Comparison of ENCODE assay signal across 11 cellular contexts in genomic region chr1:1550591-1551432, GRCh38. TPM values are rescaled to one million over a fixed set of nuclear protein-coding genes. Genes with fewer than 3 reads are reported as not detected.
DNase-seq lines count a peak whose midpoint lies in the region; ATAC-seq and TF ChIP-seq lines count a peak whose summit lies in the region.
"Had no signal": no experiment of that assay in that cellular context is flagged by ENCODE, and none has a peak within 500 bp of the region (broad histone marks: within the 10 kb centered on the region; RNA-seq: fewer than 3 reads in every experiment).

No MANE protein-coding gene starts in this region.

- peaks cover 21% of the 10 kb centered on the region for H3K4me1 Mint-ChIP-seq in osteocyte (ENCODE audit: unreplicated experiment)
- no peaks in the 10 kb centered on the region for H3K4me1 Mint-ChIP-seq in activated naive CD4-positive, alpha-beta T cell treated with anti-CD3 and anti-CD28 coated beads for 36 hours (ENCODE audit: low read depth)

- H3K27me3 Mint-ChIP-seq in osteocyte (ENCODE audit: unreplicated experiment): no peaks in the 10 kb centered on the region
- H3K27me3 Mint-ChIP-seq in activated naive CD4-positive, alpha-beta T cell treated with anti-CD3 and anti-CD28 coated beads for 36 hours (ENCODE audit: low read depth): no peaks in the 10 kb centered on the region
- H3K27me3 Mint-ChIP-seq: memory B cell had no signal

- no TSS peak for BruUV-seq in OCI-LY7 (replicated peaks; lab: Mats Ljungman, UMichigan)

- no peaks in the 10 kb centered on the region for H3K9me3 ChIP-seq in OCI-LY7 (ENCODE audit: low read length)

- H3K4me2 ChIP-seq in OCI-LY7 (ENCODE audit: low read length): no peak overlapping the region

- no peaks in the 10 kb centered on the region for H3K36me3 Mint-ChIP-seq in osteocyte (ENCODE audit: unreplicated experiment)
- no peaks in the 10 kb centered on the region for H3K36me3 Mint-ChIP-seq in activated naive CD4-positive, alpha-beta T cell treated with anti-CD3 and anti-CD28 coated beads for 36 hours (ENCODE audit: low read depth)
- H3K36me3 Mint-ChIP-seq: memory B cell had no signal

- H3K36me3 ChIP-seq in OCI-LY7 (ENCODE audit: insufficient read depth, low read length): peaks cover 28% of the 10 kb centered on the region; the same call in 1 of the 2 replicates

- ATAC-seq in GM21717 (IDR thresholded peaks at IDR 0.05; ENCODE audit: unreplicated experiment) (no peak), GM21526 (IDR thresholded peaks at IDR 0.05; ENCODE audit: low FRiP score, unreplicated experiment) (no peak)

- no peaks in the 10 kb centered on the region for H4K20me1 ChIP-seq in OCI-LY7 (ENCODE audit: insufficient read depth, low read length)

- DNase-seq in ELF-1 (ENCODE audit: low read depth, low spot score) (peak; percentile 63), OCI-LY7 (ENCODE audit: low spot score) (no peak), erythroblast (lab: John Stamatoyannopoulos, UW) (peak; percentile 17 to 23), osteocyte (ENCODE audit: extremely low spot score, unreplicated experiment) (no peak), OCI-M1 (lab: John Stamatoyannopoulos, UW) (no peak)
- no peak for DNase-seq in activated naive CD4-positive, alpha-beta T cell treated with anti-CD3 and anti-CD28 coated beads for 36 hours
- DNase-seq: activated T-cell treated with anti-CD3 and anti-CD28 coated beads, Interleukin-2, amount 50 U/mL, for 48 hours; NCI-H187 had no signal

- TF ChIP-seq CTCF in OCI-LY7 (conservative IDR thresholded peaks at IDR 0.05; ENCODE audit: low read length) (peak; percentile 55; the same call in 1 of the 2 replicates), osteocyte (IDR thresholded peaks at IDR 0.05) (peak; percentile 63)

- no peak overlapping the region for H2AFZ ChIP-seq in OCI-LY7 (ENCODE audit: low read length)

- H3K9me3 Mint-ChIP-seq in osteocyte (ENCODE audit: unreplicated experiment): no peaks in the 10 kb centered on the region
- H3K9me3 Mint-ChIP-seq in activated naive CD4-positive, alpha-beta T cell treated with anti-CD3 and anti-CD28 coated beads for 36 hours: no peaks in the 10 kb centered on the region
- H3K9me3 Mint-ChIP-seq: memory B cell had no signal

- intact Hi-C loops in OCI-LY7 (cut with micrococcal nuclease; ENCODE audit: unreplicated experiment): no loop called here
- intact Hi-C loops in activated naive CD4-positive, alpha-beta T cell treated with anti-CD3 and anti-CD28 coated beads for 36 hours (cut with micrococcal nuclease): no loop called here

- CTCF ChIA-PET in OCI-LY7 (lab: Charles Lee; ENCODE audit: unreplicated experiment): no interaction called here
- CTCF ChIA-PET in activated naive CD4-positive, alpha-beta T cell treated with anti-CD3 and anti-CD28 coated beads for 36 hours (lab: Charles Lee): no interaction called here

- no peak overlapping the region for H3K4me3 ChIP-seq in OCI-LY7 (ENCODE audit: low read depth, low read length, poor library complexity, severe bottlenecking)

- TF ChIP-seq POLR2A in erythroblast (IDR thresholded peaks at IDR 0.05; ENCODE audit: low read length): no peak

- H3K27ac ChIP-seq in OCI-LY7 (ENCODE audit: low read depth, low read length, poor library complexity, severe bottlenecking): no peak overlapping the region

- no peaks in the 10 kb centered on the region for H3K4me1 ChIP-seq in OCI-LY7 (ENCODE audit: insufficient read depth, low read length, poor library complexity, severe bottlenecking)

- no peaks in the 10 kb centered on the region for H3K79me2 ChIP-seq in OCI-LY7 (ENCODE audit: insufficient read depth, low read depth, low read length)

- H3K4me3 Mint-ChIP-seq in osteocyte (ENCODE audit: unreplicated experiment): no peak overlapping the region
- no peak overlapping the region for H3K4me3 Mint-ChIP-seq in activated naive CD4-positive, alpha-beta T cell treated with anti-CD3 and anti-CD28 coated beads for 36 hours
- H3K4me3 Mint-ChIP-seq: memory B cell had no signal

- H3K27ac Mint-ChIP-seq in osteocyte (ENCODE audit: unreplicated experiment): peak overlapping the region; percentile 60
- H3K27ac Mint-ChIP-seq in activated naive CD4-positive, alpha-beta T cell treated with anti-CD3 and anti-CD28 coated beads for 36 hours: no peak overlapping the region
- H3K27ac Mint-ChIP-seq: memory B cell had no signal

- H3K9me2 ChIP-seq in OCI-LY7 (ENCODE audit: insufficient read depth, low read length): no peaks in the 10 kb centered on the region

- POLR2A ChIA-PET in OCI-LY7 (lab: Charles Lee): no interaction called here

RNA-seq across cellular contexts. Expression of gene TMEM240, which starts 10.4 kb away (rescaled TPM):
- total RNA-seq in OCI-LY7 (2014; rRNA removed; shearing (Covaris generic)): 0.64 and 0.76 TPM in 2 replicates
- total RNA-seq in OCI-LY7 (2022): 2.1 and 2.7 TPM in 2 replicates
- 12.4 and 16.6 TPM in 2 replicates for total RNA-seq in osteocyte
- total RNA-seq in activated naive CD4-positive, alpha-beta T cell treated with anti-CD3 and anti-CD28 coated beads for 36 hours: not detected

RNA-seq across cellular contexts. Expression of gene SSU72, which starts 23.9 kb away (rescaled TPM):
- total RNA-seq in OCI-LY7 (2014; rRNA removed; shearing (Covaris generic)): 97.7 and 101 TPM in 2 replicates
- 141 and 149 TPM in 2 replicates for total RNA-seq in OCI-LY7 (2022)
- 117 and 121 TPM in 2 replicates for total RNA-seq in osteocyte
- total RNA-seq in activated naive CD4-positive, alpha-beta T cell treated with anti-CD3 and anti-CD28 coated beads for 36 hours: 10 to 100 TPM; 91.6 to 95.9 TPM

RNA-seq across cellular contexts. Expression of gene ATAD3A, which starts 38.9 kb away (rescaled TPM):
- total RNA-seq in OCI-LY7 (2014; rRNA removed; shearing (Covaris generic)): 79.9 and 81.9 TPM in 2 replicates
- total RNA-seq in OCI-LY7 (2022) (83.3 and 88.6 TPM in 2 replicates), osteocyte (30.0 and 31.7 TPM in 2 replicates)
- total RNA-seq in activated naive CD4-positive, alpha-beta T cell treated with anti-CD3 and anti-CD28 coated beads for 36 hours: 10 to 100 TPM; 39.4 to 41.0 TPM

RNA-seq across cellular contexts. Expression of gene FNDC10, which starts 49.1 kb away (rescaled TPM):
- 2.7 and 3.1 TPM in 2 replicates for total RNA-seq in OCI-LY7 (2014; rRNA removed; shearing (Covaris generic))
- 1.3 and 2.7 TPM in 2 replicates for total RNA-seq in OCI-LY7 (2022)
- total RNA-seq in osteocyte: 25.6 and 28.0 TPM in 2 replicates
- 1 to 10 TPM in 1 of 2 experiments, under 1 TPM in 1; 0.94 to 1.2 TPM for total RNA-seq in activated naive CD4-positive, alpha-beta T cell treated with anti-CD3 and anti-CD28 coated beads for 36 hours

Comparison
In these comparisons a context has a peak if more than half of its experiments do, and no peak if none do; other contexts are left out.
1. DNase-seq: peak in ELF-1 (single experiment) and erythroblast (2 of 2); none in OCI-LY7 (single experiment), osteocyte (single experiment), OCI-M1 (single experiment) and activated naive CD4-positive, alpha-beta T cell treated with anti-CD3 and anti-CD28 coated beads for 36 hours (single experiment).